In genomic region chr4:84167579-84167978, GRCh38 we compare ENCODE assay signal across 2 cellular contexts.
TF ChIP-seq lines count a peak whose summit lies in the region.

No MANE protein-coding gene starts in this region.

TF ChIP-seq in HCT116, 20 proteins besides CTCF, POLR2A, EP300 and RAD21 (continued from another document):
- TF ChIP-seq REST (IDR thresholded peaks at IDR 0.05; ENCODE audit: low read depth) (no peak), EGR1 (IDR thresholded peaks at IDR 0.05; ENCODE audit: low read depth) (no peak), EZH2phosphoT487 (IDR thresholded peaks at IDR 0.05; ENCODE audit: borderline replicate concordance) (no peak)

TF ChIP-seq in SK-N-SH treated with all-trans-retinoic acid at 6 μM for 48 hours, 23 proteins besides CTCF, POLR2A, EP300 and RAD21 (continued from another document):
- TF ChIP-seq TSHZ2 (CRISPR knock-in tag; IDR thresholded peaks at IDR 0.05) (no peak), SNAI2 (CRISPR knock-in tag; IDR thresholded peaks at IDR 0.05) (no peak), ZFP3 (CRISPR knock-in tag; IDR thresholded peaks at IDR 0.05) (no peak)
TF ChIP-seq in SK-N-SH treated with all-trans-retinoic acid at 6 μM for 48 hours: peak in this region for 0.
